In genomic region chr6:143743256-143744166, GRCh38 we compare ENCODE assay signal across 11 cellular contexts.
DNase-seq lines count a peak whose midpoint lies in the region; ATAC-seq and TF ChIP-seq lines count a peak whose summit lies in the region.
"Had no signal": no experiment of that assay in that cellular context is flagged by ENCODE, and none has a peak within 500 bp of the region (broad histone marks: within the 10 kb centered on the region; RNA-seq: fewer than 3 reads in every experiment).

No MANE protein-coding gene starts in this region.

- H4K8ac ChIP-seq in mesenchymal stem cell (ENCODE audit: low read length): no peak overlapping the region

- H3K4me2 ChIP-seq in mesenchymal stem cell (ENCODE audit: low read length, poor library complexity, severe bottlenecking): no peak overlapping the region

- no peak overlapping the region for H3K4me3 ChIP-seq in choroid plexus epithelial cell (ENCODE audit: low read depth, low read length)
- H3K4me3 ChIP-seq in mesenchymal stem cell (ENCODE audit: insufficient read depth in 1 of 2, low read depth in 1 of 2, low read length in 2 of 2): peak overlapping the region in 1 of 2 experiments; percentile 53
- peak overlapping the region in 2 of 4 donors; percentile 17 to 24 for H3K4me3 ChIP-seq in tibial nerve

- no peak overlapping the region for H2BK12ac ChIP-seq in mesenchymal stem cell (ENCODE audit: low read length in 2 of 2)

- no peak overlapping the region for H4K91ac ChIP-seq in mesenchymal stem cell (ENCODE audit: low read length)

- no peak for TF ChIP-seq EP300 in tibial nerve (IDR thresholded peaks at IDR 0.05)

- ATAC-seq in GM21786 (IDR thresholded peaks at IDR 0.05; ENCODE audit: unreplicated experiment): no peak
- ATAC-seq: natural killer cell treated with Interleukin-12 subunit alpha and Interleukin-12 subunit beta and Interleukin-15 and Interleukin-18, amount 100 ng/mL, for 72 hours had no signal

- no peak overlapping the region for H2AFZ ChIP-seq in mesenchymal stem cell (ENCODE audit: low read depth, low read length)

- DNase-seq in NCI-H1417 (lab: John Stamatoyannopoulos, UW) (peak; percentile 57 to 85 (median 79)), choroid plexus epithelial cell (ENCODE audit: low read depth) (peak; percentile 56), mesenchymal stem cell (peak; percentile 20), tibial nerve (ENCODE audit: low spot score in 2 of 2) (no peak), COLO829 (ENCODE audit: low spot score) (no peak), cortex of kidney (lab: John Stamatoyannopoulos, UW) (no peak)
- DNase-seq: activated CD8-positive, alpha-beta memory T cell treated with anti-CD3 and anti-CD28 coated beads for 24 hours; effector memory CD4-positive, alpha-beta T cell; GOT3 had no signal

- H3K9me3 ChIP-seq in mesenchymal stem cell (ENCODE audit: control insufficient read depth, low read length): no peaks in the 10 kb centered on the region
- no peaks in the 10 kb centered on the region for H3K9me3 ChIP-seq in tibial nerve

- H2BK120ac ChIP-seq in mesenchymal stem cell (ENCODE audit: low read depth, low read length): no peak overlapping the region

- no peak overlapping the region for H3K14ac ChIP-seq in mesenchymal stem cell (ENCODE audit: low read length in 2 of 2)

- peaks cover 5% of the 10 kb centered on the region for H3K79me1 ChIP-seq in mesenchymal stem cell (replicated peaks; ENCODE audit: low read length, poor library complexity, severe bottlenecking)

- H3K36me3 ChIP-seq in mesenchymal stem cell (ENCODE audit: control insufficient read depth in 1 of 2, insufficient read depth in 2 of 2, low read depth in 1 of 2, low read length in 2 of 2): no peaks in the 10 kb centered on the region
- H3K36me3 ChIP-seq in tibial nerve: no peaks in the 10 kb centered on the region

- no peak overlapping the region for H3K23ac ChIP-seq in mesenchymal stem cell (ENCODE audit: low read length in 2 of 2)

- TF ChIP-seq POLR2A in tibial nerve (IDR thresholded peaks at IDR 0.05): no peak

- no peak overlapping the region for H2BK15ac ChIP-seq in mesenchymal stem cell (ENCODE audit: low read depth, poor library complexity, severe bottlenecking)

- H3K4ac ChIP-seq in mesenchymal stem cell (ENCODE audit: low read depth in 1 of 2, low read length in 2 of 2): no peak overlapping the region

- peak overlapping the region; percentile 53 for H3K27ac ChIP-seq in mesenchymal stem cell (ENCODE audit: low read length, poor library complexity, severe bottlenecking)
- peak overlapping the region; percentile 30 to 82 (median 64) for H3K27ac ChIP-seq in tibial nerve

- H3K9ac ChIP-seq in mesenchymal stem cell (ENCODE audit: low read length): peak overlapping the region; percentile 44

- H3K4me1 ChIP-seq in mesenchymal stem cell (ENCODE audit: control insufficient read depth, insufficient read depth, low read depth, low read length) (peaks cover 11% of the 10 kb centered on the region), tibial nerve (peaks cover 0 to 64% (median 29%) of the 10 kb centered on the region in 4 donors)

- no peaks in the 10 kb centered on the region for H3K27me3 ChIP-seq in mesenchymal stem cell (ENCODE audit: control insufficient read depth in 1 of 2, insufficient read depth in 1 of 2, low read length in 2 of 2)
- no peaks in the 10 kb centered on the region for H3K27me3 ChIP-seq in tibial nerve

- no peak overlapping the region for H2BK5ac ChIP-seq in mesenchymal stem cell (ENCODE audit: low read depth, low read length, poor library complexity, severe bottlenecking)

- WGBS in mesenchymal stem cell: 42% methylated on average over 11 of the region's 12 CpGs
- 12 to 22% methylated on average over 12 of the region's 12 CpGs for WGBS in tibial nerve, 2 donors

- no peak overlapping the region for H2AK5ac ChIP-seq in mesenchymal stem cell (ENCODE audit: low read length, severe bottlenecking)

- no peak overlapping the region for H3K18ac ChIP-seq in mesenchymal stem cell (ENCODE audit: low read depth in 1 of 2, low read length in 2 of 2)

- TF ChIP-seq CTCF in choroid plexus epithelial cell (conservative IDR thresholded peaks at IDR 0.05; ENCODE audit: low read depth, low read length): no peak
- no peak for TF ChIP-seq CTCF in tibial nerve (IDR thresholded peaks at IDR 0.05)

Comparison
In these comparisons a context has a peak if more than half of its experiments do, and no peak if none do; other contexts are left out.
1. DNase-seq: peak in NCI-H1417 (3 of 3), choroid plexus epithelial cell (single experiment) and mesenchymal stem cell (single experiment); none in tibial nerve (0 of 2), COLO829 (single experiment) and cortex of kidney (single experiment).